8 cellular contexts compared by ENCODE assay signal in genomic region chr7:111090834-111091233, GRCh38. TPM values are rescaled to one million over a fixed set of nuclear protein-coding genes. Genes with fewer than 3 reads are reported as not detected.
A peak's percentile ranks its signal among the peaks of the same experiment; 100 is the strongest.
DNase-seq lines count a peak whose midpoint lies in the region; TF ChIP-seq lines count a peak whose summit lies in the region.

LRRN3 (plus strand) TSS chr7:111091127; CDS start chr7:111122773, 31,646 bp downstream.

- H3K4me1 Mint-ChIP-seq in endothelial cell (ENCODE audit: unreplicated experiment) = peaks cover 9% of the 10 kb centered on the region

- H3K9me3 Mint-ChIP-seq in endothelial cell (ENCODE audit: unreplicated experiment) = no peaks in the 10 kb centered on the region

- no peak within 1 kb of the TSS for H3K27ac Mint-ChIP-seq in endothelial cell (ENCODE audit: unreplicated experiment)

- peak; percentile 73 for DNase-seq in DMS79 (lab: John Stamatoyannopoulos, UW)
- peak; percentile 61 to 75 for DNase-seq in NCI-H526 (lab: John Stamatoyannopoulos, UW)
- DNase-seq in amniotic stem cell (lab: John Stamatoyannopoulos, UW) = peak; percentile 68
- DNase-seq in hippocampal formation (lab: John Stamatoyannopoulos, UW) = peak; percentile 47 to 82
- DNase-seq in stimulated activated CD4-positive, alpha-beta T cell treated with anti-CD3 and anti-CD28 coated beads, Interleukin-12 subunit alpha, Interleukin-12 subunit beta, amount 100 ng/mL, for 48 hours (ENCODE audit: low read depth in 2 of 3, low spot score in 1 of 3) = peak in 2 of 3 donors; percentile 18 to 41
- DNase-seq in endothelial cell (ENCODE audit: low spot score) = no peak
- DNase-seq in DMS53 treated with DMSO at 0.1 percent for 48 hours (lab: John Stamatoyannopoulos, UW; ENCODE audit: unreplicated experiment) = no peak
- DNase-seq in dermis blood vessel endothelial cell = no peak

- H3K27me3 Mint-ChIP-seq in endothelial cell (ENCODE audit: unreplicated experiment) = peaks cover 1% of the 10 kb centered on the region

- no peaks in the 10 kb centered on the region for H3K36me3 Mint-ChIP-seq in endothelial cell (ENCODE audit: low read depth, unreplicated experiment)

- TF ChIP-seq CTCF in endothelial cell (IDR thresholded peaks at IDR 0.05; ENCODE audit: unreplicated experiment) = no peak

- no peak within 1 kb of the TSS for H3K4me3 Mint-ChIP-seq in endothelial cell (ENCODE audit: unreplicated experiment)

RNA-seq across cellular contexts. Expression of gene LRRN3, which starts in this region (rescaled TPM):
- not detected for total RNA-seq in endothelial cell (ENCODE audit: unreplicated experiment)
- total RNA-seq in dermis blood vessel endothelial cell = 0.05 TPM in 1 of 2 replicates, not detected in the other

Comparison
In these comparisons a context has a peak if more than half of its experiments do, and no peak if none do; other contexts are left out.
1. DNase-seq: peak in DMS79 (single experiment), NCI-H526 (2 of 2), amniotic stem cell (single experiment), hippocampal formation (2 of 2) and stimulated activated CD4-positive, alpha-beta T cell treated with anti-CD3 and anti-CD28 coated beads, Interleukin-12 subunit alpha, Interleukin-12 subunit beta, amount 100 ng/mL, for 48 hours (2 of 3); none in endothelial cell (single experiment), DMS53 treated with DMSO at 0.1 percent for 48 hours (single experiment) and dermis blood vessel endothelial cell (single experiment).